ENCODE assay signal across 21 cellular contexts in the genomic region with DNA sequence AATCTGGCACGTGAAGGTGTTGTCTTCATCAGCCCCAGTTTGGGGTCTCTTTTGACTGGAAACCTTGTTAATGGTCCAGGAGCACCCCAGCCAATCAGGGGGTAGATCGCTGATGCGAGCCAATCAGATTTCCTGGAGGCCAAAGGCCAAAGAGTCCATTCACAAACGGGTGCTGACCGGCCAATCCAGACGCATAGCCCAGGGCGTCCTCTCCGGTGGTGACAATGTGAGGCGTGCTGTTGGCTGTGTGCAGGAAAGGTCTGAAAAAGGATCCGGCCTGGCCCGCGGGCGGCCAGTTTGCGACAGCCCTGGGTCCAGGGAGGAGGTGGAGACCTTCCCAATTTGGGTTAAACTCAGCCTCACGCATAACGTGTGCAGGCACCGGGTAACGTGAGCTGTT. TPM values are rescaled to one million over a fixed set of nuclear protein-coding genes. Genes with fewer than 3 reads are reported as not detected.
DNase-seq lines count a peak whose midpoint lies in the region; ATAC-seq, FAIRE-seq and TF ChIP-seq lines count a peak whose summit lies in the region.
"Had no signal": no experiment of that assay in that cellular context is flagged by ENCODE, and none has a peak within 500 bp of the region (broad histone marks: within the 10 kb centered on the region; RNA-seq: fewer than 3 reads in every experiment).

No MANE protein-coding gene starts in this region.

- no peaks in the 10 kb centered on the region for H3K36me3 ChIP-seq in SJCRH30
- no peaks in the 10 kb centered on the region for H3K36me3 ChIP-seq in trophoblast cell (ENCODE audit: control insufficient read depth in 1 of 2, insufficient read depth in 2 of 2, low read length in 2 of 2)
- H3K36me3 ChIP-seq: brain microvascular endothelial cell, MG63, thoracic aorta had no signal

- H2BK5ac ChIP-seq in trophoblast cell (ENCODE audit: low read depth, low read length, poor library complexity) = no peak overlapping the region

- no peak overlapping the region for H3K18ac ChIP-seq in trophoblast cell (ENCODE audit: low read length)

- peak overlapping the region; percentile 38 for H2AFZ ChIP-seq in trophoblast cell (ENCODE audit: insufficient read depth, low read length, poor library complexity)

- no peak overlapping the region for H4K8ac ChIP-seq in trophoblast cell (ENCODE audit: low read depth, low read length)

- H2BK120ac ChIP-seq in trophoblast cell (ENCODE audit: insufficient read depth, low read length, poor library complexity) = no peak overlapping the region

- TF ChIP-seq POLR2A in GM12891 (IDR thresholded peaks at IDR 0.05; ENCODE audit: low read depth, low read length) = no peak

- H3K4me3 ChIP-seq in SJCRH30 (no peak overlapping the region), trophoblast cell (ENCODE audit: low read depth, low read length) (no peak overlapping the region)
- H3K4me3 ChIP-seq: MG63, thoracic aorta had no signal

- H2BK12ac ChIP-seq in trophoblast cell (ENCODE audit: low read length) = no peak overlapping the region

- peak; percentile 56 for FAIRE-seq in GM12891 (lab: Jason Lieb, UNC)
- FAIRE-seq: RCC 7860 had no signal

- no peak overlapping the region for H3K14ac ChIP-seq in trophoblast cell (ENCODE audit: low read length)

- H3K27me3 ChIP-seq in SJCRH30 (peaks cover 28% of the 10 kb centered on the region), trophoblast cell (ENCODE audit: insufficient read depth, low read length) (peaks cover 5% of the 10 kb centered on the region)
- H3K27me3 ChIP-seq: MG63 had no signal

- H3K23ac ChIP-seq in trophoblast cell (ENCODE audit: low read length) = no peak overlapping the region

- H3K4me2 ChIP-seq in trophoblast cell (ENCODE audit: low read length) = peak overlapping the region; percentile 12

- WGBS in trophoblast cell (ENCODE audit: extremely low coverage, insufficient coverage, insufficient read length) = no CpG with 5 or more reads among the region's 18 CpGs

- no peaks in the 10 kb centered on the region for H3K4me1 ChIP-seq in SJCRH30
- peaks cover 7 to 12% of the 10 kb centered on the region in 2 experiments for H3K4me1 ChIP-seq in trophoblast cell (ENCODE audit: control insufficient read depth in 1 of 2, insufficient read depth in 2 of 2, low read length in 2 of 2)

- ATAC-seq in HG02840 (IDR thresholded peaks at IDR 0.05; ENCODE audit: low FRiP score, unreplicated experiment) (no peak), GM18511 (IDR thresholded peaks at IDR 0.05; ENCODE audit: unreplicated experiment) (no peak)
- ATAC-seq: left ventricle myocardium superior had no signal

- no peak overlapping the region for H3K9ac ChIP-seq in trophoblast cell (ENCODE audit: low read length)

- no peak overlapping the region for H3K4ac ChIP-seq in trophoblast cell (ENCODE audit: low read depth, low read length)

- DNase-seq in GM12891 (ENCODE audit: insufficient read length, low spot score) = no peak
- DNase-seq in SJCRH30 = peak; percentile 47 to 67
- DNase-seq in iPS DF 19.7 (ENCODE audit: low read depth, low spot score) = peak; percentile 71
- peak; percentile 54 to 55 for DNase-seq in trophoblast cell
- DNase-seq in stimulated activated naive CD4-positive, alpha-beta T cell treated with Interleukin-2 at 50 U/mL for 16 hours (lab: John Stamatoyannopoulos, UW) = no peak
- DNase-seq in D341Med (ENCODE audit: low spot score) = no peak
- DNase-seq: activated CD4-positive, CD25-positive, alpha-beta regulatory T cell treated with anti-CD3 and anti-CD28 coated beads, Interleukin-2, amount 50 U/mL, for 72 hours; activated naive CD4-positive, alpha-beta T cell treated with anti-CD3 and anti-CD28 coated beads, Interleukin-2, amount 50 U/mL, for 16 hours; brain microvascular endothelial cell; DMS79 treated with DMSO at 0.1 percent for 48 hours; GOT3; left ventricle myocardium superior; NCI-H2029 had no signal

- no peak overlapping the region for H4K91ac ChIP-seq in trophoblast cell (ENCODE audit: low read depth, low read length)

- H3K9me3 ChIP-seq in SJCRH30 (replicated peaks) = no peaks in the 10 kb centered on the region
- peaks cover 2% of the 10 kb centered on the region for H3K9me3 ChIP-seq in trophoblast cell (ENCODE audit: insufficient read depth, low read depth, low read length)
- H3K9me3 ChIP-seq: MG63, thoracic aorta had no signal

- H3K79me2 ChIP-seq in trophoblast cell (ENCODE audit: control insufficient read depth, insufficient read depth, low read length, poor library complexity) = peaks cover 2% of the 10 kb centered on the region

- peaks cover 5% of the 10 kb centered on the region for H3K79me1 ChIP-seq in trophoblast cell (ENCODE audit: low read length)

- no peak overlapping the region for H2AK5ac ChIP-seq in trophoblast cell (ENCODE audit: low read length)

- no peak overlapping the region for H4K12ac ChIP-seq in trophoblast cell (ENCODE audit: low read depth, low read length)

- no peak overlapping the region for H3K27ac ChIP-seq in SJCRH30
- H3K27ac ChIP-seq in trophoblast cell (ENCODE audit: low read depth, low read length) = no peak overlapping the region
- H3K27ac ChIP-seq: brain microvascular endothelial cell, thoracic aorta had no signal

TF ChIP-seq in GM12891, 5 proteins besides CTCF, POLR2A, EP300 and RAD21:
- TF ChIP-seq PAX5 (IDR thresholded peaks at IDR 0.05; ENCODE audit: insufficient read depth, low read length, severe bottlenecking) (no peak), TAF1 (IDR thresholded peaks at IDR 0.05; ENCODE audit: low read depth, low read length) (no peak), POU2F2 (IDR thresholded peaks at IDR 0.05; ENCODE audit: low read depth, low read length) (no peak)

RNA-seq across cellular contexts. Expression of a gene that starts 3.1 kb away (rescaled TPM):
- 7.2 TPM for polyA plus RNA-seq in GM12891 (2012; ENCODE audit: low read depth, missing spikeins)
- total RNA-seq in SJCRH30 (2014; rRNA removed; shearing (Covaris generic)) = 4.3 and 4.5 TPM in 2 replicates
- 2.3 TPM in 2 replicates for polyA plus RNA-seq in trophoblast cell (2013)

RNA-seq across cellular contexts. Expression of a gene that starts 14.0 kb away (rescaled TPM):
- polyA plus RNA-seq in GM12891 (2012; ENCODE audit: low read depth, missing spikeins) = 13.5 TPM
- total RNA-seq in SJCRH30 (2014; rRNA removed; shearing (Covaris generic)) = not detected in 2 replicates
- polyA plus RNA-seq in trophoblast cell (2013) = not detected in 2 replicates
- total RNA-seq: HT-29, myocyte, pulmonary artery endothelial cell had no signal

RNA-seq across cellular contexts. Expression of a gene that starts 52.3 kb away (rescaled TPM):
- polyA plus RNA-seq in GM12891 (2012; ENCODE audit: low read depth, missing spikeins) = 6.7 TPM
- 35.0 and 39.0 TPM in 2 replicates for total RNA-seq in SJCRH30 (2014; rRNA removed; shearing (Covaris generic))
- polyA plus RNA-seq in trophoblast cell (2013) = 56.7 and 57.2 TPM in 2 replicates

Comparison
In these comparisons a context has a peak if more than half of its experiments do, and no peak if none do; other contexts are left out.
1. DNase-seq: peak in SJCRH30 (2 of 2), iPS DF 19.7 (single experiment) and trophoblast cell (2 of 2); none in GM12891 (single experiment), stimulated activated naive CD4-positive, alpha-beta T cell treated with Interleukin-2 at 50 U/mL for 16 hours (single experiment) and D341Med (single experiment).